1 cellular context compared by ENCODE assay signal in the genomic region with DNA sequence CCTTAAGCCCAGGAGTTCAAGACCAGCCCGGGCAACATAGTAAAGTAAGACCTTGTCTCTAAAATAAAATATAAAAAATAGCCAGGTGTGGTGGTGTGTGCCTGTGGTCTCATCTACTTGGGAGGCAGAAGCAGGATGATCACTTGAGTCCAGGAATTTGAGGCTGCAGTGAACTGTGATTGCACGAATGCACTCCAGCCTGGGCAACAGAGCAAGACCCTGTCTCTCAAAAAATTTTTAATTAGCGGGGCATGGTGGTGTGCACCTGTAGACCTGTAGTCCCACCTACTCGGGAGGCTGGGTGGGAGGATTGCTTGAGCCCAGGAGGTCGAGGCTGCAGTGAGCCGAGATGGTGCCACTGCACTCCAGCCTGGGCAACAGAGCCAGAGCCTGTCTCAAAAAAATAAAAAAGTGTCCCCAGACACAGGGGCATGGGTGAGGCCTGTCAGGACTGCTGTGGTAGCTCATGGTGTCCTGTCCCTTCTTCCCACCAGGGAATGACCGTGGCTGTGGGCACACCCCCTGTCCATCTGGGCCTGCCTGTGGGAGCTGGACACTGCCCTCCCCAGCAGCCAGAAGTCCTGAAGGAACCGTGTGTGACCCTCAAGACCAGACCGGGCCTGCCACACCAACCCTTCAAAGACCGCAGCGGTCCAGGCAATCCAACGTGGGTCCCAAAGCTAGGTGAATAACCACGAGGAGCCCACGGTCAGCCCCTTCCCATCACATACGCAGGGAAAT.
TF ChIP-seq lines count a peak whose summit lies in the region.

No MANE protein-coding gene starts in this region.

TF ChIP-seq in HepG2, 621 proteins besides CTCF, POLR2A, EP300 and RAD21 (continued from another document):
- TF ChIP-seq, protein P1, sequence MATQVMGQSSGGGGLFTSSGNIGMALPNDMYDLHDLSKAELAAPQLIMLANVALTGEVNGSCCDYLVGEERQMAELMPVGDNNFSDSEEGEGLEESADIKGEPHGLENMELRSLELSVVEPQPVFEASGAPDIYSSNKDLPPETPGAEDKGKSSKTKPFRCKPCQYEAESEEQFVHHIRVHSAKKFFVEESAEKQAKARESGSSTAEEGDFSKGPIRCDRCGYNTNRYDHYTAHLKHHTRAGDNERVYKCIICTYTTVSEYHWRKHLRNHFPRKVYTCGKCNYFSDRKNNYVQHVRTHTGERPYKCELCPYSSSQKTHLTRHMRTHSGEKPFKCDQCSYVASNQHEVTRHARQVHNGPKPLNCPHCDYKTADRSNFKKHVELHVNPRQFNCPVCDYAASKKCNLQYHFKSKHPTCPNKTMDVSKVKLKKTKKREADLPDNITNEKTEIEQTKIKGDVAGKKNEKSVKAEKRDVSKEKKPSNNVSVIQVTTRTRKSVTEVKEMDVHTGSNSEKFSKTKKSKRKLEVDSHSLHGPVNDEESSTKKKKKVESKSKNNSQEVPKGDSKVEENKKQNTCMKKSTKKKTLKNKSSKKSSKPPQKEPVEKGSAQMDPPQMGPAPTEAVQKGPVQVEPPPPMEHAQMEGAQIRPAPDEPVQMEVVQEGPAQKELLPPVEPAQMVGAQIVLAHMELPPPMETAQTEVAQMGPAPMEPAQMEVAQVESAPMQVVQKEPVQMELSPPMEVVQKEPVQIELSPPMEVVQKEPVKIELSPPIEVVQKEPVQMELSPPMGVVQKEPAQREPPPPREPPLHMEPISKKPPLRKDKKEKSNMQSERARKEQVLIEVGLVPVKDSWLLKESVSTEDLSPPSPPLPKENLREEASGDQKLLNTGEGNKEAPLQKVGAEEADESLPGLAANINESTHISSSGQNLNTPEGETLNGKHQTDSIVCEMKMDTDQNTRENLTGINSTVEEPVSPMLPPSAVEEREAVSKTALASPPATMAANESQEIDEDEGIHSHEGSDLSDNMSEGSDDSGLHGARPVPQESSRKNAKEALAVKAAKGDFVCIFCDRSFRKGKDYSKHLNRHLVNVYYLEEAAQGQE (IDR thresholded peaks at IDR 0.05; ENCODE audit: borderline replicate concordance in 1 of 2, low read depth in 1 of 2, low read length in 2 of 2): no peak
- TF ChIP-seq GABPB1 (CRISPR knock-in tag; IDR thresholded peaks at IDR 0.05) (0 out of 2 replicates have a peak, but pooled peaks have one; percentile 16), ELF1 (CRISPR knock-in tag; IDR thresholded peaks at IDR 0.05) (no peak), ZNF766 (CRISPR knock-in tag; IDR thresholded peaks at IDR 0.05; ENCODE audit: borderline replicate concordance) (0 out of 2 replicates have a peak, but pooled peaks have one; percentile 16), ZNF841 (CRISPR knock-in tag; IDR thresholded peaks at IDR 0.05; ENCODE audit: borderline replicate concordance) (no peak), ZNF720 (CRISPR knock-in tag; IDR thresholded peaks at IDR 0.05) (no peak), RBM22 (optimal IDR thresholded peaks at IDR 0.05; ENCODE audit: low read length) (no peak), TCF7 (IDR thresholded peaks at IDR 0.05; ENCODE audit: low read depth) (no peak), ELF4 (CRISPR knock-in tag; IDR thresholded peaks at IDR 0.05; ENCODE audit: borderline replicate concordance) (no peak), FOXP1 (IDR thresholded peaks at IDR 0.05) (no peak), FOXP1 (CRISPR knock-in tag; IDR thresholded peaks at IDR 0.05) (no peak), ZGPAT (CRISPR knock-in tag; IDR thresholded peaks at IDR 0.05) (peak; percentile 13; the same call in 1 of the 2 replicates), AHR (CRISPR knock-in tag; IDR thresholded peaks at IDR 0.05) (no peak), ATF7-NPFF (CRISPR knock-in tag; IDR thresholded peaks at IDR 0.05; ENCODE audit: low read depth) (no peak)
- TF ChIP-seq, protein P2, sequence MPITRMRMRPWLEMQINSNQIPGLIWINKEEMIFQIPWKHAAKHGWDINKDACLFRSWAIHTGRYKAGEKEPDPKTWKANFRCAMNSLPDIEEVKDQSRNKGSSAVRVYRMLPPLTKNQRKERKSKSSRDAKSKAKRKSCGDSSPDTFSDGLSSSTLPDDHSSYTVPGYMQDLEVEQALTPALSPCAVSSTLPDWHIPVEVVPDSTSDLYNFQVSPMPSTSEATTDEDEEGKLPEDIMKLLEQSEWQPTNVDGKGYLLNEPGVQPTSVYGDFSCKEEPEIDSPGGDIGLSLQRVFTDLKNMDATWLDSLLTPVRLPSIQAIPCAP (CRISPR knock-in tag; IDR thresholded peaks at IDR 0.05; ENCODE audit: low read depth): peak; percentile 43; the same call in 1 of the 2 replicates
